Comparison of ENCODE assay signal across 19 cellular contexts in the genomic region with DNA sequence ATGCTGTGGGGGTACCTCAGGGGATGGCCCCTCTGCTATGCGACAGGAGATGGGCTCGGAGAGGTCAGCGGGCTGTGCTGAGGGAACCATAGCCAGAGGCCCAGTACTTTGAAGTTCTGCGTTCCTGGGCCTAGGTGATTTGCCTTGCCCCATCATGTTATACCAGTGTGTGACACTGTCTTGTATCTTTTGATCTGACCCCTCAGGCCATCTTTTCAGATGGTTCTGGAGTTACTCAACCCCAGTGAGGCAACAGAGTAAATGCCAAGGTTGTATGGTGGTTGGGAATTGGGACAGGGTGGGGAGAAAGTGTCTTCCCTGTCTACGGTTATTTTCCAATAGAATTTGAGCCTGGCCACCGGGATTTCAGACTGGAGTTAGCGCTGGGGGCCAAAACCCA. TPM values are rescaled to one million over a fixed set of nuclear protein-coding genes. Genes with fewer than 3 reads are reported as not detected.
DNase-seq lines count a peak whose midpoint lies in the region; ATAC-seq, FAIRE-seq and TF ChIP-seq lines count a peak whose summit lies in the region.
"Had no signal": no experiment of that assay in that cellular context is flagged by ENCODE, and none has a peak within 500 bp of the region (broad histone marks: within the 10 kb centered on the region; RNA-seq: fewer than 3 reads in every experiment).

No MANE protein-coding gene starts in this region.

- TF ChIP-seq CTCF in adrenal gland (IDR thresholded peaks at IDR 0.05): no peak
- TF ChIP-seq CTCF in kidney (IDR thresholded peaks at IDR 0.05; ENCODE audit: borderline replicate concordance, extremely low read depth, insufficient read depth): no peak

- H3K4me1 Mint-ChIP-seq in activated CD8-positive, alpha-beta memory T cell treated with anti-CD3 and anti-CD28 coated beads, Interleukin-2, amount 10 ng/mL, durations not matched to agents 7 days and 5 days: peaks cover 29% of the 10 kb centered on the region

- no peak for FAIRE-seq in kidney (lab: Jason Lieb, UNC)
- FAIRE-seq: H1 had no signal

- H3K27me3 Mint-ChIP-seq in activated CD8-positive, alpha-beta memory T cell treated with anti-CD3 and anti-CD28 coated beads, Interleukin-2, amount 10 ng/mL, durations not matched to agents 7 days and 5 days: no peaks in the 10 kb centered on the region
- H3K27me3 Mint-ChIP-seq: CD4-positive, alpha-beta memory T cell had no signal

- ATAC-seq in right cardiac atrium (peak; percentile 16 to 32), Right ventricle myocardium superior (ENCODE audit: poor library complexity) (no peak), GM19328 (IDR thresholded peaks at IDR 0.05; ENCODE audit: unreplicated experiment) (no peak), left cardiac atrium (no peak)
- no peak for ATAC-seq in activated CD8-positive, alpha-beta memory T cell treated with anti-CD3 and anti-CD28 coated beads, Interleukin-2, amount 10 ng/mL, durations not matched to agents 7 days and 5 days
- ATAC-seq: Right ventricle myocardium inferior had no signal

- 93% methylated on average over 7 of the region's 7 CpGs for WGBS in right cardiac atrium
- 40 to 54% (median 48%) methylated on average over 7 of the region's 7 CpGs for WGBS in adrenal gland, 4 donors

- H3K36me3 ChIP-seq in adrenal gland (replicated peaks in 1 of 2) (peaks cover 0 to 43% of the 10 kb centered on the region in 2 donors), kidney (ENCODE audit: control insufficient read depth in 1 of 2, insufficient read depth in 2 of 2, low read length in 2 of 2) (peaks cover 22 to 37% of the 10 kb centered on the region in 2 donors)

- H3K4me1 ChIP-seq in right cardiac atrium (ENCODE audit: control insufficient read depth, insufficient read depth, low read length): peaks cover 7% of the 10 kb centered on the region
- H3K4me1 ChIP-seq in adrenal gland (replicated peaks in 1 of 2): peaks cover 50 to 75% of the 10 kb centered on the region in 2 donors
- peaks cover 0 to 7% of the 10 kb centered on the region in 2 donors for H3K4me1 ChIP-seq in kidney (ENCODE audit: control insufficient read depth in 1 of 2, insufficient read depth in 1 of 2, low read depth in 1 of 2, low read length in 2 of 2)

- no peak overlapping the region for H3K27ac ChIP-seq in right cardiac atrium (ENCODE audit: low read length)
- peak overlapping the region; percentile 73 to 99 (median 95) for H3K27ac ChIP-seq in adrenal gland
- H3K27ac ChIP-seq in kidney (ENCODE audit: low read depth in 2 of 2, low read length in 2 of 2): no peak overlapping the region
- H3K27ac ChIP-seq: SK-N-MC had no signal

- no peak overlapping the region for H3K9ac ChIP-seq in kidney (ENCODE audit: low read length in 2 of 2)

- intact Hi-C loops in right cardiac atrium (cut with DNase I): loop anchor here in 2 of 4 donors (10.0 kb wide), 2 partner anchors 90 to 190 kb away; no protein-coding TSS in a partner anchor
- intact Hi-C loops in Right ventricle myocardium superior (cut with DNase I): no loop called here
- intact Hi-C loops in adrenal gland (cut with DNase I): no loop called here
- intact Hi-C loops in left cardiac atrium (cut with DNase I): no loop called here
- intact Hi-C loops in kidney (cut with DNase I): no loop called here

- H3K36me3 Mint-ChIP-seq in activated CD8-positive, alpha-beta memory T cell treated with anti-CD3 and anti-CD28 coated beads, Interleukin-2, amount 10 ng/mL, durations not matched to agents 7 days and 5 days: peaks cover 84% of the 10 kb centered on the region

- no peak overlapping the region for H3K27ac Mint-ChIP-seq in activated CD8-positive, alpha-beta memory T cell treated with anti-CD3 and anti-CD28 coated beads, Interleukin-2, amount 10 ng/mL, durations not matched to agents 7 days and 5 days
- H3K27ac Mint-ChIP-seq: CD4-positive, alpha-beta memory T cell had no signal

- H3K4me3 ChIP-seq in right cardiac atrium (ENCODE audit: low read length): no peak overlapping the region
- peak overlapping the region in 1 of 4 donors; percentile 23 for H3K4me3 ChIP-seq in adrenal gland
- H3K4me3 ChIP-seq in kidney (ENCODE audit: low read length in 2 of 2): no peak overlapping the region
- H3K4me3 ChIP-seq: SK-N-MC had no signal

- DNase-seq in right cardiac atrium (no peak), Right ventricle myocardium superior (no peak), adrenal gland (peak; percentile 67 to 89 (median 80)), islet precursor cell (peak; percentile 94), left cardiac atrium (no peak), kidney (no peak)
- no peak for DNase-seq in activated CD8-positive, alpha-beta memory T cell treated with anti-CD3 and anti-CD28 coated beads, Interleukin-2, amount 10 ng/mL, durations not matched to agents 7 days and 5 days
- DNase-seq: 8988T; BE2C; CD4-positive, alpha-beta memory T cell; KBM-7; NCI-H1048; NCI-H2081 treated with DMSO at 0.1 percent for 48 hours; NCI-H510A; NCI-H774 had no signal

- no peaks in the 10 kb centered on the region for H3K9me3 Mint-ChIP-seq in activated CD8-positive, alpha-beta memory T cell treated with anti-CD3 and anti-CD28 coated beads, Interleukin-2, amount 10 ng/mL, durations not matched to agents 7 days and 5 days (ENCODE audit: low read depth)
- H3K9me3 Mint-ChIP-seq: CD4-positive, alpha-beta memory T cell had no signal

- H3K9me3 ChIP-seq in right cardiac atrium (ENCODE audit: control insufficient read depth, low read length): no peaks in the 10 kb centered on the region
- no peaks in the 10 kb centered on the region for H3K9me3 ChIP-seq in adrenal gland (replicated peaks in 1 of 3)
- no peaks in the 10 kb centered on the region for H3K9me3 ChIP-seq in kidney (ENCODE audit: control insufficient read depth in 1 of 2, low read length in 2 of 2)
- H3K9me3 ChIP-seq: BE2C had no signal

- no peak overlapping the region for H3K4me3 Mint-ChIP-seq in activated CD8-positive, alpha-beta memory T cell treated with anti-CD3 and anti-CD28 coated beads, Interleukin-2, amount 10 ng/mL, durations not matched to agents 7 days and 5 days

- H3K27me3 ChIP-seq in right cardiac atrium (ENCODE audit: control insufficient read depth, insufficient read depth) (no peaks in the 10 kb centered on the region), adrenal gland (no peaks in the 10 kb centered on the region)
- H3K27me3 ChIP-seq: BE2C had no signal

- TF ChIP-seq POLR2A in adrenal gland (IDR thresholded peaks at IDR 0.05): peak in 1 of 2 donors; percentile 56

- CTCF ChIA-PET in activated CD8-positive, alpha-beta memory T cell treated with anti-CD3 and anti-CD28 coated beads, Interleukin-2, amount 10 ng/mL, durations not matched to agents 7 days and 5 days (lab: Charles Lee): no interaction called here

RNA-seq across cellular contexts. Expression of gene MSI2, which starts 8.5 kb away (rescaled TPM):
- 100 to 1,000 TPM; 105 to 113 (median 109) TPM for total RNA-seq in right cardiac atrium
- polyA plus RNA-seq in right cardiac atrium: 43.9 TPM
- total RNA-seq in Right ventricle myocardium superior: 110 TPM
- 100 to 1,000 TPM in 6 of 8 donors, 10 to 100 TPM in 2; 62.6 to 411 (median 170) TPM for total RNA-seq in adrenal gland
- 100 to 1,000 TPM in 1 of 3 donors, 10 to 100 TPM in 2; 32.6 to 360 (median 36.7) TPM for polyA plus RNA-seq in adrenal gland
- total RNA-seq in activated CD8-positive, alpha-beta memory T cell treated with anti-CD3 and anti-CD28 coated beads, Interleukin-2, amount 10 ng/mL, durations not matched to agents 7 days and 5 days: 100 to 1,000 TPM; 117 to 120 TPM
- total RNA-seq in left cardiac atrium: 10 to 100 TPM; 84.1 to 95.5 TPM
- 151 TPM for total RNA-seq in kidney
- polyA plus RNA-seq in kidney (ENCODE audit: insufficient read depth, low read depth, low replicate concordance): 69.2 TPM

Comparison
In these comparisons a context has a peak if more than half of its experiments do, and no peak if none do; other contexts are left out.
1. ATAC-seq: peak in right cardiac atrium (2 of 2); none in Right ventricle myocardium superior (single experiment), GM19328 (single experiment), activated CD8-positive, alpha-beta memory T cell treated with anti-CD3 and anti-CD28 coated beads, Interleukin-2, amount 10 ng/mL, durations not matched to agents 7 days and 5 days (single experiment) and left cardiac atrium (0 of 2).
2. DNase-seq: peak in adrenal gland (7 of 7) and islet precursor cell (single experiment); none in right cardiac atrium (0 of 3), Right ventricle myocardium superior (single experiment), activated CD8-positive, alpha-beta memory T cell treated with anti-CD3 and anti-CD28 coated beads, Interleukin-2, amount 10 ng/mL, durations not matched to agents 7 days and 5 days (single experiment), left cardiac atrium (single experiment) and kidney (single experiment).
3. H3K27ac ChIP-seq: peak in adrenal gland (5 of 5); none in right cardiac atrium (single experiment) and kidney (0 of 2).